In genomic region chr2:84905181-84906107, GRCh38 we compare ENCODE assay signal across 8 cellular contexts. TPM values are rescaled to one million over a fixed set of nuclear protein-coding genes. Genes with fewer than 3 reads are reported as not detected.
DNase-seq lines count a peak whose midpoint lies in the region; ATAC-seq and TF ChIP-seq lines count a peak whose summit lies in the region.

Gene TMSB10 (plus strand): TSS chr2:84905656.

- peak within 1 kb of the TSS; percentile 51 for H2AFZ ChIP-seq in ACC112 (ENCODE audit: low read length, unreplicated experiment)
- peak within 1 kb of the TSS; percentile 80 for H2AFZ ChIP-seq in mammary epithelial cell (ENCODE audit: low read depth, low read length)

- H3K79me2 ChIP-seq in ACC112 (ENCODE audit: control insufficient read depth, insufficient read depth, low read length, unreplicated experiment) (peaks cover 15% of the 10 kb centered on the region), mammary epithelial cell (ENCODE audit: insufficient read depth, low read length) (peaks cover 19% of the 10 kb centered on the region)

- H3K4me3 ChIP-seq in ACC112 (ENCODE audit: low read depth, low read length), result peak within 1 kb of the TSS; percentile 84
- peak within 1 kb of the TSS; percentile 82 to 94 (median 94) for H3K4me3 ChIP-seq in mammary epithelial cell (replicated peaks in 1 of 3; ENCODE audit: insufficient read depth in 1 of 3, low read depth in 2 of 3, low read length in 3 of 3)

- peaks cover 16% of the 10 kb centered on the region for H3K36me3 Mint-ChIP-seq in WTC11

- peak within 1 kb of the TSS; percentile 90 for H3K4me3 Mint-ChIP-seq in WTC11

- no peak for TF ChIP-seq CTCF in WTC11 (IDR thresholded peaks at IDR 0.05)
- TF ChIP-seq CTCF in mammary epithelial cell (conservative IDR thresholded peaks at IDR 0.05 in 1 of 2, IDR thresholded peaks at IDR 0.05 in 1 of 2; ENCODE audit: extremely low read depth in 1 of 2, insufficient read depth in 1 of 2, low read depth in 1 of 2, low read length in 2 of 2), result peak in 1 of 2 donors; percentile 16

- CTCF ChIA-PET in WTC11 (lab: Charles Lee), result interaction anchor here (2.1 to 4.8 kb wide), 2 partner anchors 20 to 23 kb away, joined by 7 to 44 read pairs; no protein-coding TSS in a partner anchor
- CTCF ChIA-PET in mammary epithelial cell (lab: Charles Lee; ENCODE audit: low non-redundant PET), result no interaction called here

- peaks cover 39% of the 10 kb centered on the region for H3K27me3 Mint-ChIP-seq in WTC11 (ENCODE audit: low read depth)

- H3K27ac ChIP-seq in ACC112 (ENCODE audit: low read depth, low read length) (peak within 1 kb of the TSS; percentile 75), mammary epithelial cell (ENCODE audit: insufficient read depth, low read depth, low read length) (peak within 1 kb of the TSS; percentile 81)

- POLR2A ChIA-PET in WTC11 (lab: Charles Lee), result interaction anchor here (0.9 to 1.4 kb wide), 2 partner anchors 52 to 66 kb away, joined by 3 to 5 read pairs; partner anchors contain the start of gene KCMF1

- peak within 1 kb of the TSS; percentile 93 for H3K9ac ChIP-seq in mammary epithelial cell (ENCODE audit: insufficient read depth, low read length)

- H3K36me3 ChIP-seq in ACC112 (ENCODE audit: insufficient read depth, low read length) (peaks cover 9% of the 10 kb centered on the region), mammary epithelial cell (ENCODE audit: insufficient read depth, low read length) (no peaks in the 10 kb centered on the region)

- H3K27me3 ChIP-seq in ACC112 (ENCODE audit: insufficient read depth, low read length), result no peaks in the 10 kb centered on the region
- no peaks in the 10 kb centered on the region for H3K27me3 ChIP-seq in mammary epithelial cell (ENCODE audit: insufficient read depth, low read length)

- dilution Hi-C loops in mammary epithelial cell (cut with HindIII; ENCODE audit: low sequenced_read_pairs), result loop anchor here (5.0 kb wide), 1 partner anchor 52 kb away; no protein-coding TSS in a partner anchor

- no peaks in the 10 kb centered on the region for H3K9me3 ChIP-seq in mammary epithelial cell (replicated peaks; ENCODE audit: insufficient read depth, low read length)

- H3K4me1 Mint-ChIP-seq in WTC11, result peaks cover 25% of the 10 kb centered on the region

- peak; percentile 66 for ATAC-seq in GM18520 (IDR thresholded peaks at IDR 0.05; ENCODE audit: unreplicated experiment)
- peak; percentile 51 for ATAC-seq in HG03060 (IDR thresholded peaks at IDR 0.05; ENCODE audit: low read depth, unreplicated experiment)
- peak; percentile 38 for ATAC-seq in WTC11

- H3K4me2 ChIP-seq in mammary epithelial cell (ENCODE audit: insufficient read depth, low read depth, low read length), result peak within 1 kb of the TSS; percentile 89

- DNase-seq in NCI-H2196 (lab: John Stamatoyannopoulos, UW; ENCODE audit: unreplicated experiment), result peak; percentile 57
- DNase-seq in WTC11 (ENCODE audit: low spot score), result peak; percentile 65
- peak; percentile 85 for DNase-seq in mammary epithelial cell
- DNase-seq in inferior parietal cortex (ENCODE audit: extremely low spot score), result peak; percentile 68
- peak; percentile 76 to 78 for DNase-seq in stimulated activated CD4-positive, alpha-beta T cell treated with anti-CD3 and anti-CD28 coated beads, Interleukin-12 subunit alpha, Interleukin-12 subunit beta, amount 100 ng/mL, for 24 hours (ENCODE audit: low read depth in 2 of 2)

- H4K20me1 ChIP-seq in mammary epithelial cell (ENCODE audit: insufficient read depth, low read length), result no peaks in the 10 kb centered on the region

- in situ Hi-C loops in mammary epithelial cell (cut with MboI; ENCODE audit: low sequenced_read_pairs in 2 of 2), result no loop called here

- H3K4me1 ChIP-seq in ACC112 (ENCODE audit: control insufficient read depth, insufficient read depth, low read length, unreplicated experiment), result peaks cover 7% of the 10 kb centered on the region
- peaks cover 3% of the 10 kb centered on the region for H3K4me1 ChIP-seq in mammary epithelial cell (ENCODE audit: insufficient read depth, low read length)

- peak within 1 kb of the TSS; percentile 70; the same call in 1 of the 2 replicates for H3K27ac Mint-ChIP-seq in WTC11

- intact Hi-C loops in mammary epithelial cell (cut with micrococcal nuclease), result loop anchor here (2.0 kb wide), 1 partner anchor 23 kb away; no protein-coding TSS in a partner anchor

- WGBS in mammary epithelial cell (ENCODE audit: low coverage, missing lambda C conversion rate), result 5% methylated on average over 17 of the region's 94 CpGs

- H3K9me3 Mint-ChIP-seq in WTC11, result peaks cover 19% of the 10 kb centered on the region

- BruUV-seq in mammary epithelial cell (replicated peaks; lab: Mats Ljungman, UMichigan), result no TSS peak

TF ChIP-seq in WTC11, 78 proteins besides CTCF, POLR2A, EP300 and RAD21 (continues in another document):
- TF ChIP-seq MYBL2 (CRISPR knock-in tag; IDR thresholded peaks at IDR 0.05) (0 out of 2 replicates have a peak, but pooled peaks have one; percentile 48), HMGXB4 (CRISPR knock-in tag; IDR thresholded peaks at IDR 0.05) (peak; percentile 87), ZNF281 (CRISPR knock-in tag; IDR thresholded peaks at IDR 0.05) (no peak; the same call in 1 of the 2 replicates), STAT6 (CRISPR knock-in tag; conservative IDR thresholded peaks at IDR 0.05; ENCODE audit: low read depth) (no peak), ZNF263 (CRISPR knock-in tag; IDR thresholded peaks at IDR 0.05; ENCODE audit: low read depth) (0 out of 2 replicates have a peak, but pooled peaks have one; percentile 31), ELF4 (CRISPR knock-in tag; IDR thresholded peaks at IDR 0.05; ENCODE audit: low read depth) (no peak)

RNA-seq across cellular contexts. Expression of gene TMSB10, which starts in this region (rescaled TPM):
- total RNA-seq in WTC11 (2021) (869 to 943 TPM (median 911 TPM) in 3 replicates), mammary epithelial cell (1,000 to 10,000 TPM; 3,165 to 4,185 TPM)
- 9,658 TPM for polyA plus RNA-seq in mammary epithelial cell
- 1,882 TPM for polyA minus RNA-seq in mammary epithelial cell

Comparison
In these comparisons a context has a peak if more than half of its experiments do, and no peak if none do; other contexts are left out.
1. Peak in every context shown above with its lines: DNase-seq, ATAC-seq, H3K4me3 ChIP-seq and H3K27ac ChIP-seq.